ENCODE assay signal across 15 cellular contexts in genomic region chrX:44915361-44915868, GRCh38. TPM values are rescaled to one million over a fixed set of nuclear protein-coding genes. Genes with fewer than 3 reads are reported as not detected.
A peak's percentile ranks its signal among the peaks of the same experiment; 100 is the strongest.
DNase-seq lines count a peak whose midpoint lies in the region; FAIRE-seq and TF ChIP-seq lines count a peak whose summit lies in the region.
"Had no signal": no experiment of that assay in that cellular context is flagged by ENCODE, and none has a peak within 500 bp of the region (broad histone marks: within the 10 kb centered on the region; RNA-seq: fewer than 3 reads in every experiment).

No MANE protein-coding gene starts in this region.

- no peaks in the 10 kb centered on the region for H3K36me3 ChIP-seq in parathyroid adenoma (ENCODE audit: control insufficient read depth, insufficient read depth, low read length)
- H3K36me3 ChIP-seq: heart right ventricle, thyroid gland had no signal

- no peaks in the 10 kb centered on the region for H3K27me3 ChIP-seq in parathyroid adenoma (ENCODE audit: control insufficient read depth, insufficient read depth, low read length)
- H3K27me3 ChIP-seq: heart right ventricle, thyroid gland had no signal

- peak; percentile 49 for FAIRE-seq in RCC 7860 (lab: Jason Lieb, UNC)

- no peak for TF ChIP-seq CTCF in epithelial cell of proximal tubule (conservative IDR thresholded peaks at IDR 0.05; ENCODE audit: low read depth, low read length)
- no peak for TF ChIP-seq CTCF in parathyroid adenoma (IDR thresholded peaks at IDR 0.05)

- no peak overlapping the region for H3K9ac ChIP-seq in parathyroid adenoma

- no peak overlapping the region for H3K27ac ChIP-seq in parathyroid adenoma
- H3K27ac ChIP-seq: thyroid gland had no signal

- peaks cover 20% of the 10 kb centered on the region for H3K79me2 ChIP-seq in parathyroid adenoma

- peak overlapping the region; percentile 35 for H3K4me2 ChIP-seq in parathyroid adenoma (ENCODE audit: low read length)

- no peak for DNase-seq in activated CD4-positive, alpha-beta memory T cell treated with anti-CD3 and anti-CD28 coated beads for 36 hours
- DNase-seq in activated CD4-positive, alpha-beta memory T cell treated with anti-CD3 and anti-CD28 coated beads, Interleukin-2, amount 10 ng/mL, durations not matched to agents 7 days and 5 days, result no peak
- DNase-seq in RCC 7860 (ENCODE audit: low spot score) (peak; percentile 3), epithelial cell of proximal tubule (ENCODE audit: low read depth) (no peak), hepatic stellate cell (ENCODE audit: low spot score) (no peak), AG08395 (ENCODE audit: low spot score) (no peak)
- no peak for DNase-seq in stimulated activated CD4-positive, alpha-beta T cell treated with anti-CD3 and anti-CD28 coated beads, Interleukin-4, amount 100 ng/mL, for 1 hour
- DNase-seq: DND-41; effector CD4-positive, alpha-beta T cell; heart right ventricle; midbrain; NCI-H1092 treated with DMSO at 0.1 percent for 48 hours; retina; thyroid gland had no signal

- intact Hi-C loops in activated CD4-positive, alpha-beta memory T cell treated with anti-CD3 and anti-CD28 coated beads for 36 hours (cut with micrococcal nuclease), result no loop called here

- peak overlapping the region; percentile 50 for H3K4me3 ChIP-seq in epithelial cell of proximal tubule (ENCODE audit: low read depth, low read length)
- H3K4me3 ChIP-seq in parathyroid adenoma (ENCODE audit: low read depth, low read length), result no peak overlapping the region
- H3K4me3 ChIP-seq: thyroid gland had no signal

- no peak overlapping the region for H2AFZ ChIP-seq in parathyroid adenoma

- CTCF ChIA-PET in activated CD4-positive, alpha-beta memory T cell treated with anti-CD3 and anti-CD28 coated beads for 36 hours (lab: Charles Lee), result interaction anchor here (1.2 kb wide), 1 partner anchor 14 kb away, joined by 4 read pairs; no protein-coding TSS in a partner anchor
- CTCF ChIA-PET in activated CD4-positive, alpha-beta memory T cell treated with anti-CD3 and anti-CD28 coated beads, Interleukin-2, amount 10 ng/mL, durations not matched to agents 7 days and 5 days (lab: Charles Lee), result no interaction called here

- H3K4me3 Mint-ChIP-seq in activated CD4-positive, alpha-beta memory T cell treated with anti-CD3 and anti-CD28 coated beads for 36 hours, result no peak overlapping the region
- no peak overlapping the region for H3K4me3 Mint-ChIP-seq in activated CD4-positive, alpha-beta memory T cell treated with anti-CD3 and anti-CD28 coated beads, Interleukin-2, amount 10 ng/mL, durations not matched to agents 7 days and 5 days

- peaks cover 47% of the 10 kb centered on the region for H3K4me1 Mint-ChIP-seq in activated CD4-positive, alpha-beta memory T cell treated with anti-CD3 and anti-CD28 coated beads for 36 hours (ENCODE audit: low read depth)
- peaks cover 21% of the 10 kb centered on the region for H3K4me1 Mint-ChIP-seq in activated CD4-positive, alpha-beta memory T cell treated with anti-CD3 and anti-CD28 coated beads, Interleukin-2, amount 10 ng/mL, durations not matched to agents 7 days and 5 days

- H3K9me3 Mint-ChIP-seq in activated CD4-positive, alpha-beta memory T cell treated with anti-CD3 and anti-CD28 coated beads for 36 hours, result no peaks in the 10 kb centered on the region
- H3K9me3 Mint-ChIP-seq in activated CD4-positive, alpha-beta memory T cell treated with anti-CD3 and anti-CD28 coated beads, Interleukin-2, amount 10 ng/mL, durations not matched to agents 7 days and 5 days, result no peaks in the 10 kb centered on the region

- H3K27ac Mint-ChIP-seq in activated CD4-positive, alpha-beta memory T cell treated with anti-CD3 and anti-CD28 coated beads for 36 hours, result peak overlapping the region; percentile 2
- no peak overlapping the region for H3K27ac Mint-ChIP-seq in activated CD4-positive, alpha-beta memory T cell treated with anti-CD3 and anti-CD28 coated beads, Interleukin-2, amount 10 ng/mL, durations not matched to agents 7 days and 5 days

- H3K27me3 Mint-ChIP-seq in activated CD4-positive, alpha-beta memory T cell treated with anti-CD3 and anti-CD28 coated beads for 36 hours, result no peaks in the 10 kb centered on the region
- no peaks in the 10 kb centered on the region for H3K27me3 Mint-ChIP-seq in activated CD4-positive, alpha-beta memory T cell treated with anti-CD3 and anti-CD28 coated beads, Interleukin-2, amount 10 ng/mL, durations not matched to agents 7 days and 5 days

- POLR2A ChIA-PET in activated CD4-positive, alpha-beta memory T cell treated with anti-CD3 and anti-CD28 coated beads for 36 hours (lab: Charles Lee), result interaction anchor here (1.4 kb wide), 1 partner anchor 41 kb away, joined by 7 read pairs; no protein-coding TSS in a partner anchor
- POLR2A ChIA-PET in activated CD4-positive, alpha-beta memory T cell treated with anti-CD3 and anti-CD28 coated beads, Interleukin-2, amount 10 ng/mL, durations not matched to agents 7 days and 5 days (lab: Charles Lee), result no interaction called here

- H3K9me3 ChIP-seq in parathyroid adenoma (ENCODE audit: control insufficient read depth, low read length), result no peaks in the 10 kb centered on the region
- H3K9me3 ChIP-seq: heart right ventricle, thyroid gland had no signal

- peaks cover 2% of the 10 kb centered on the region for H3K36me3 Mint-ChIP-seq in activated CD4-positive, alpha-beta memory T cell treated with anti-CD3 and anti-CD28 coated beads for 36 hours
- H3K36me3 Mint-ChIP-seq in activated CD4-positive, alpha-beta memory T cell treated with anti-CD3 and anti-CD28 coated beads, Interleukin-2, amount 10 ng/mL, durations not matched to agents 7 days and 5 days (ENCODE audit: low read depth), result peaks cover 9% of the 10 kb centered on the region

- peaks cover 7% of the 10 kb centered on the region for H3K4me1 ChIP-seq in parathyroid adenoma

RNA-seq across cellular contexts. Expression of gene KDM6A, which starts 42.4 kb away (rescaled TPM):
- 10 to 100 TPM; 20.9 to 21.5 TPM for total RNA-seq in activated CD4-positive, alpha-beta memory T cell treated with anti-CD3 and anti-CD28 coated beads for 36 hours
- total RNA-seq in activated CD4-positive, alpha-beta memory T cell treated with anti-CD3 and anti-CD28 coated beads, Interleukin-2, amount 10 ng/mL, durations not matched to agents 7 days and 5 days, result 10 to 100 TPM; 27.2 to 28.0 TPM
- 8.5 and 17.4 TPM in 2 replicates for total RNA-seq in epithelial cell of proximal tubule
